1 cellular context compared by ENCODE assay signal in the genomic region with DNA sequence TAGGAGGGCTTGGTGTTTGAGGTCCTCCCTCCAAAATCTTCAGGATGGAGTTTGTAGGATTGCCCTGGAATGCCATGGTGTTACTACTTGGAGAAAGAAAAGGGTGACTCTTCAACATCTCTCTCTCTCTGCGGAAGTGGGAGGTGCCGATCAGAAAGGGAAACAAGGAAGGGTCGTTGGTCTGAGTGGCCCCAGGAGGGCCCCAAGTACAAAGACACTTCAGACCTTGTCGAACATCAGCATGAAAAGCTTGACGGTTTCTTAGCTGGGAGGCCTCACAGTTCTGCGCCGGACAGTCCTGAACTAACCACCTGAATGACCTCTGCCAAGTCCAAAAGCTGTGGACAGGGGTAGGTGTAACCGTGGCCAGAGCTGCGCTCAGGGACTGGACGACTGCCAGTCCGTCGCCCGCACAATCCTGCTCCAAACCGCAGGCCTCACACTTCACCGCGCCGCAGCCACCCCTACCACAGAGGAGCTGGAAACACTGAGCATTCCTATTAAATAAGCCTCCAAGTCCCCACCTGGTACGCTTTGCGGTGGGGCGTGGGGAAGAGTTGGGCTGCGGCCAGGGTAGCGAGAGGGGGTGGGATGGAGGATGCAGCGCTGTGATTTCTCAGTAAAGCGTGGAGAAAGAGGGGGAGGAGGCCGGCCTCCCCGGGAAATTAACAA.
A peak's percentile ranks its signal among the peaks of the same experiment; 100 is the strongest.
TF ChIP-seq lines count a peak whose summit lies in the region.

No MANE protein-coding gene starts in this region.

TF ChIP-seq in GM23338, 12 proteins besides CTCF, POLR2A, EP300 and RAD21 (continued from another document):
- TF ChIP-seq, protein P1, sequence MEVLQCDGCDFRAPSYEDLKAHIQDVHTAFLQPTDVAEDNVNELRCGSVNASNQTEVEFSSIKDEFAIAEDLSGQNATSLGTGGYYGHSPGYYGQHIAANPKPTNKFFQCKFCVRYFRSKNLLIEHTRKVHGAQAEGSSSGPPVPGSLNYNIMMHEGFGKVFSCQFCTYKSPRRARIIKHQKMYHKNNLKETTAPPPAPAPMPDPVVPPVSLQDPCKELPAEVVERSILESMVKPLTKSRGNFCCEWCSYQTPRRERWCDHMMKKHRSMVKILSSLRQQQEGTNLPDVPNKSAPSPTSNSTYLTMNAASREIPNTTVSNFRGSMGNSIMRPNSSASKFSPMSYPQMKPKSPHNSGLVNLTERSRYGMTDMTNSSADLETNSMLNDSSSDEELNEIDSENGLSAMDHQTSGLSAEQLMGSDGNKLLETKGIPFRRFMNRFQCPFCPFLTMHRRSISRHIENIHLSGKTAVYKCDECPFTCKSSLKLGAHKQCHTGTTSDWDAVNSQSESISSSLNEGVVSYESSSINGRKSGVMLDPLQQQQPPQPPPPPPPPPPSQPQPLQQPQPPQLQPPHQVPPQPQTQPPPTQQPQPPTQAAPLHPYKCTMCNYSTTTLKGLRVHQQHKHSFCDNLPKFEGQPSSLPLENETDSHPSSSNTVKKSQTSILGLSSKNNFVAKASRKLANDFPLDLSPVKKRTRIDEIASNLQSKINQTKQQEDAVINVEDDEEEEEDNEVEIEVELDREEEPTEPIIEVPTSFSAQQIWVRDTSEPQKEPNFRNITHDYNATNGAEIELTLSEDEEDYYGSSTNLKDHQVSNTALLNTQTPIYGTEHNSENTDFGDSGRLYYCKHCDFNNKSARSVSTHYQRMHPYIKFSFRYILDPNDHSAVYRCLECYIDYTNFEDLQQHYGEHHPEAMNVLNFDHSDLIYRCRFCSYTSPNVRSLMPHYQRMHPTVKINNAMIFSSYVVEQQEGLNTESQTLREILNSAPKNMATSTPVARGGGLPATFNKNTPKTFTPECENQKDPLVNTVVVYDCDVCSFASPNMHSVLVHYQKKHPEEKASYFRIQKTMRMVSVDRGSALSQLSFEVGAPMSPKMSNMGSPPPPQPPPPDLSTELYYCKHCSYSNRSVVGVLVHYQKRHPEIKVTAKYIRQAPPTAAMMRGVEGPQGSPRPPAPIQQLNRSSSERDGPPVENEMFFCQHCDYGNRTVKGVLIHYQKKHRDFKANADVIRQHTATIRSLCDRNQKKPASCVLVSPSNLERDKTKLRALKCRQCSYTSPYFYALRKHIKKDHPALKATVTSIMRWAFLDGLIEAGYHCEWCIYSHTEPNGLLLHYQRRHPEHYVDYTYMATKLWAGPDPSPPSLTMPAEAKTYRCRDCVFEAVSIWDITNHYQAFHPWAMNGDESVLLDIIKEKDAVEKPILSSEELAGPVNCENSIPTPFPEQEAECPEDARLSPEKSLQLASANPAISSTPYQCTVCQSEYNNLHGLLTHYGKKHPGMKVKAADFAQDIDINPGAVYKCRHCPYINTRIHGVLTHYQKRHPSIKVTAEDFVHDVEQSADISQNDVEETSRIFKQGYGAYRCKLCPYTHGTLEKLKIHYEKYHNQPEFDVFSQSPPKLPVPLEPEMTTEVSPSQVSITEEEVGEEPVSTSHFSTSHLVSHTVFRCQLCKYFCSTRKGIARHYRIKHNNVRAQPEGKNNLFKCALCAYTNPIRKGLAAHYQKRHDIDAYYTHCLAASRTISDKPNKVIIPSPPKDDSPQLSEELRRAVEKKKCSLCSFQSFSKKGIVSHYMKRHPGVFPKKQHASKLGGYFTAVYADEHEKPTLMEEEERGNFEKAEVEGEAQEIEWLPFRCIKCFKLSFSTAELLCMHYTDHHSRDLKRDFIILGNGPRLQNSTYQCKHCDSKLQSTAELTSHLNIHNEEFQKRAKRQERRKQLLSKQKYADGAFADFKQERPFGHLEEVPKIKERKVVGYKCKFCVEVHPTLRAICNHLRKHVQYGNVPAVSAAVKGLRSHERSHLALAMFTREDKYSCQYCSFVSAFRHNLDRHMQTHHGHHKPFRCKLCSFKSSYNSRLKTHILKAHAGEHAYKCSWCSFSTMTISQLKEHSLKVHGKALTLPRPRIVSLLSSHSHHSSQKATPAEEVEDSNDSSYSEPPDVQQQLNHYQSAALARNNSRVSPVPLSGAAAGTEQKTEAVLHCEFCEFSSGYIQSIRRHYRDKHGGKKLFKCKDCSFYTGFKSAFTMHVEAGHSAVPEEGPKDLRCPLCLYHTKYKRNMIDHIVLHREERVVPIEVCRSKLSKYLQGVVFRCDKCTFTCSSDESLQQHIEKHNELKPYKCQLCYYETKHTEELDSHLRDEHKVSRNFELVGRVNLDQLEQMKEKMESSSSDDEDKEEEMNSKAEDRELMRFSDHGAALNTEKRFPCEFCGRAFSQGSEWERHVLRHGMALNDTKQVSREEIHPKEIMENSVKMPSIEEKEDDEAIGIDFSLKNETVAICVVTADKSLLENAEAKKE (CRISPR knock-in tag; IDR thresholded peaks at IDR 0.05) = no peak
- TF ChIP-seq EZH2phosphoT487 (IDR thresholded peaks at IDR 0.05; ENCODE audit: unreplicated experiment) (peak; percentile 64), ZNF114 (CRISPR knock-in tag; IDR thresholded peaks at IDR 0.05) (no peak)
- TF ChIP-seq, protein P2, sequence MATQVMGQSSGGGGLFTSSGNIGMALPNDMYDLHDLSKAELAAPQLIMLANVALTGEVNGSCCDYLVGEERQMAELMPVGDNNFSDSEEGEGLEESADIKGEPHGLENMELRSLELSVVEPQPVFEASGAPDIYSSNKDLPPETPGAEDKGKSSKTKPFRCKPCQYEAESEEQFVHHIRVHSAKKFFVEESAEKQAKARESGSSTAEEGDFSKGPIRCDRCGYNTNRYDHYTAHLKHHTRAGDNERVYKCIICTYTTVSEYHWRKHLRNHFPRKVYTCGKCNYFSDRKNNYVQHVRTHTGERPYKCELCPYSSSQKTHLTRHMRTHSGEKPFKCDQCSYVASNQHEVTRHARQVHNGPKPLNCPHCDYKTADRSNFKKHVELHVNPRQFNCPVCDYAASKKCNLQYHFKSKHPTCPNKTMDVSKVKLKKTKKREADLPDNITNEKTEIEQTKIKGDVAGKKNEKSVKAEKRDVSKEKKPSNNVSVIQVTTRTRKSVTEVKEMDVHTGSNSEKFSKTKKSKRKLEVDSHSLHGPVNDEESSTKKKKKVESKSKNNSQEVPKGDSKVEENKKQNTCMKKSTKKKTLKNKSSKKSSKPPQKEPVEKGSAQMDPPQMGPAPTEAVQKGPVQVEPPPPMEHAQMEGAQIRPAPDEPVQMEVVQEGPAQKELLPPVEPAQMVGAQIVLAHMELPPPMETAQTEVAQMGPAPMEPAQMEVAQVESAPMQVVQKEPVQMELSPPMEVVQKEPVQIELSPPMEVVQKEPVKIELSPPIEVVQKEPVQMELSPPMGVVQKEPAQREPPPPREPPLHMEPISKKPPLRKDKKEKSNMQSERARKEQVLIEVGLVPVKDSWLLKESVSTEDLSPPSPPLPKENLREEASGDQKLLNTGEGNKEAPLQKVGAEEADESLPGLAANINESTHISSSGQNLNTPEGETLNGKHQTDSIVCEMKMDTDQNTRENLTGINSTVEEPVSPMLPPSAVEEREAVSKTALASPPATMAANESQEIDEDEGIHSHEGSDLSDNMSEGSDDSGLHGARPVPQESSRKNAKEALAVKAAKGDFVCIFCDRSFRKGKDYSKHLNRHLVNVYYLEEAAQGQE (IDR thresholded peaks at IDR 0.05; ENCODE audit: unreplicated experiment) = no peak
- TF ChIP-seq, protein P3, sequence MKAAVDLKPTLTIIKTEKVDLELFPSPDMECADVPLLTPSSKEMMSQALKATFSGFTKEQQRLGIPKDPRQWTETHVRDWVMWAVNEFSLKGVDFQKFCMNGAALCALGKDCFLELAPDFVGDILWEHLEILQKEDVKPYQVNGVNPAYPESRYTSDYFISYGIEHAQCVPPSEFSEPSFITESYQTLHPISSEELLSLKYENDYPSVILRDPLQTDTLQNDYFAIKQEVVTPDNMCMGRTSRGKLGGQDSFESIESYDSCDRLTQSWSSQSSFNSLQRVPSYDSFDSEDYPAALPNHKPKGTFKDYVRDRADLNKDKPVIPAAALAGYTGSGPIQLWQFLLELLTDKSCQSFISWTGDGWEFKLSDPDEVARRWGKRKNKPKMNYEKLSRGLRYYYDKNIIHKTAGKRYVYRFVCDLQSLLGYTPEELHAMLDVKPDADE (IDR thresholded peaks at IDR 0.05) = no peak
TF ChIP-seq in GM23338: peak in this region for 2.
